Comparison of ENCODE assay signal across 8 cellular contexts in genomic region chr2:222862068-222862914, GRCh38. TPM values are rescaled to one million over a fixed set of nuclear protein-coding genes. Genes with fewer than 3 reads are reported as not detected.
DNase-seq lines count a peak whose midpoint lies in the region; ATAC-seq and TF ChIP-seq lines count a peak whose summit lies in the region.

No MANE protein-coding gene starts in this region.

- H3K27me3 ChIP-seq in BLaER1, result no peaks in the 10 kb centered on the region
- no peaks in the 10 kb centered on the region for H3K27me3 ChIP-seq in right atrium auricular region

- H3K9me3 Mint-ChIP-seq in type B pancreatic cell, result no peaks in the 10 kb centered on the region

- peaks cover 13% of the 10 kb centered on the region for H3K4me1 Mint-ChIP-seq in type B pancreatic cell (ENCODE audit: unreplicated experiment)

- TF ChIP-seq CTCF in HEK293 (tag by site-specific recombination; IDR thresholded peaks at IDR 0.05) (peak; percentile 15; the same call in 1 of the 2 replicates), VCaP (conservative IDR thresholded peaks at IDR 0.05) (peak; percentile 55), right atrium auricular region (IDR thresholded peaks at IDR 0.05) (peak in 1 of 2 donors; percentile 50), type B pancreatic cell (conservative IDR thresholded peaks at IDR 0.05) (no peak)

- peak; percentile 58 for ATAC-seq in sciatic nerve

- H3K4me3 Mint-ChIP-seq in type B pancreatic cell, result no peak overlapping the region

- no peaks in the 10 kb centered on the region for H3K27me3 Mint-ChIP-seq in type B pancreatic cell

- H3K27ac ChIP-seq in BLaER1 (peak overlapping the region; percentile 97), HEK293 (ENCODE audit: extremely low read depth, low read depth, low read length) (peak overlapping the region; percentile 96), VCaP (peak overlapping the region; percentile 94), right atrium auricular region (peak overlapping the region; percentile 95 to 98)

- H3K4me3 ChIP-seq in BLaER1 (peak overlapping the region; percentile 98), HEK293 (ENCODE audit: low read depth, low read length) (peak overlapping the region; percentile 83), right atrium auricular region (peak overlapping the region; percentile 82 to 90)

- POLR2A ChIA-PET in HEK293 (lab: Yijun Ruan, JAX), result interaction anchor here (0.5 to 2.6 kb wide), 9 partner anchors 9 to 178 kb away, joined by 3 to 19 read pairs (median 3); no protein-coding TSS in a partner anchor

- H3K9ac ChIP-seq in BLaER1, result peak overlapping the region; percentile 97

- H4K20me1 ChIP-seq in BLaER1, result peaks cover 61% of the 10 kb centered on the region

- H3K9me3 ChIP-seq in BLaER1, result no peaks in the 10 kb centered on the region
- H3K9me3 ChIP-seq in HEK293 (ENCODE audit: control insufficient read depth, insufficient read depth, low read depth, low read length), result no peaks in the 10 kb centered on the region
- no peaks in the 10 kb centered on the region for H3K9me3 ChIP-seq in right atrium auricular region

- DNase-seq in right atrium auricular region (ENCODE audit: low spot score) (no peak), sciatic nerve (ENCODE audit: low spot score) (no peak), type B pancreatic cell (ENCODE audit: extremely low spot score, unreplicated experiment) (no peak), LoVo (ENCODE audit: low spot score) (no peak), activated gamma-delta T cell treated with Interleukin-2 at 50 U/mL for 16 hours (no peak)

- CTCF ChIA-PET in HEK293 (lab: Yijun Ruan, JAX), result interaction anchor here (0.6 to 1.5 kb wide), 12 partner anchors 15 to 838 kb away, joined by 3 to 10 read pairs (median 4); no protein-coding TSS in a partner anchor

- intact Hi-C loops in sciatic nerve (cut with DNase I), result loop anchor here (5.0 kb wide), 1 partner anchor 150 kb away; no protein-coding TSS in a partner anchor

- no peaks in the 10 kb centered on the region for H3K36me3 Mint-ChIP-seq in type B pancreatic cell

- H3K27ac Mint-ChIP-seq in type B pancreatic cell, result no peak overlapping the region

- H3K36me3 ChIP-seq in BLaER1, result no peaks in the 10 kb centered on the region
- no peaks in the 10 kb centered on the region for H3K36me3 ChIP-seq in HEK293 (ENCODE audit: control insufficient read depth in 2 of 2, insufficient read depth in 1 of 2, low read length in 2 of 2)
- no peaks in the 10 kb centered on the region for H3K36me3 ChIP-seq in right atrium auricular region

- H3K4me1 ChIP-seq in BLaER1 (peaks cover 49% of the 10 kb centered on the region), HEK293 (ENCODE audit: control insufficient read depth, insufficient read depth, low read length) (peaks cover 29% of the 10 kb centered on the region), right atrium auricular region (peaks cover 0 to 55% of the 10 kb centered on the region in 2 donors)

- peak overlapping the region; percentile 95 for H3K4me2 ChIP-seq in BLaER1

TF ChIP-seq in HEK293, 187 proteins besides CTCF, POLR2A, EP300 and RAD21 (continues in another document):
- TF ChIP-seq ZNF202 (tag by site-specific recombination; IDR thresholded peaks at IDR 0.05; ENCODE audit: borderline replicate concordance), result no peak
- no peak for TF ChIP-seq ZNF629 (tag by site-specific recombination; IDR thresholded peaks at IDR 0.05)
- TF ChIP-seq ZNF558 (tag by site-specific recombination; IDR thresholded peaks at IDR 0.05), result no peak
- no peak for TF ChIP-seq ZNF184 (tag by site-specific recombination; IDR thresholded peaks at IDR 0.05)
- TF ChIP-seq, protein P1, sequence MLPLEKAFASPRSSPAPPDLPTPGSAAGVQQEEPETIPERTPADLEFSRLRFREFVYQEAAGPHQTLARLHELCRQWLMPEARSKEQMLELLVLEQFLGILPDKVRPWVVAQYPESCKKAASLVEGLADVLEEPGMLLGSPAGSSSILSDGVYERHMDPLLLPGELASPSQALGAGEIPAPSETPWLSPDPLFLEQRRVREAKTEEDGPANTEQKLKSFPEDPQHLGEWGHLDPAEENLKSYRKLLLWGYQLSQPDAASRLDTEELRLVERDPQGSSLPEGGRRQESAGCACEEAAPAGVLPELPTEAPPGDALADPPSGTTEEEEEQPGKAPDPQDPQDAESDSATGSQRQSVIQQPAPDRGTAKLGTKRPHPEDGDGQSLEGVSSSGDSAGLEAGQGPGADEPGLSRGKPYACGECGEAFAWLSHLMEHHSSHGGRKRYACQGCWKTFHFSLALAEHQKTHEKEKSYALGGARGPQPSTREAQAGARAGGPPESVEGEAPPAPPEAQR (tag by site-specific recombination; IDR thresholded peaks at IDR 0.05), result no peak
- TF ChIP-seq ZNF24 (tag by site-specific recombination; IDR thresholded peaks at IDR 0.05), result no peak
- TF ChIP-seq BCL11A (tag by site-specific recombination; IDR thresholded peaks at IDR 0.05; ENCODE audit: low read depth), result no peak
- 0 out of 2 replicates have a peak, but pooled peaks have one; percentile 2 for TF ChIP-seq ZNF654 (tag by site-specific recombination; IDR thresholded peaks at IDR 0.05; ENCODE audit: low read depth)
- no peak for TF ChIP-seq ZNF48 (tag by site-specific recombination; IDR thresholded peaks at IDR 0.05)
- peak; percentile 96 for TF ChIP-seq ZNF18 (tag by site-specific recombination; IDR thresholded peaks at IDR 0.05)
- no peak for TF ChIP-seq ZNF707 (tag by site-specific recombination; IDR thresholded peaks at IDR 0.05)
- no peak for TF ChIP-seq ZNF138 (tag by site-specific recombination; IDR thresholded peaks at IDR 0.05; ENCODE audit: borderline replicate concordance)
- no peak for TF ChIP-seq ZNF639 (tag by site-specific recombination; IDR thresholded peaks at IDR 0.05)
- TF ChIP-seq ZNF518A (tag by site-specific recombination; conservative IDR thresholded peaks at IDR 0.05; ENCODE audit: low read depth), result no peak
- no peak for TF ChIP-seq ZNF146 (tag by site-specific recombination; IDR thresholded peaks at IDR 0.05)
- TF ChIP-seq, protein P2, sequence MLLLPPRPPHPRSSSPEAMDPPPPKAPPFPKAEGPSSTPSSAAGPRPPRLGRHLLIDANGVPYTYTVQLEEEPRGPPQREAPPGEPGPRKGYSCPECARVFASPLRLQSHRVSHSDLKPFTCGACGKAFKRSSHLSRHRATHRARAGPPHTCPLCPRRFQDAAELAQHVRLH (tag by site-specific recombination; IDR thresholded peaks at IDR 0.05), result no peak
- TF ChIP-seq KLF16 (tag by site-specific recombination; IDR thresholded peaks at IDR 0.05), result no peak

RNA-seq across cellular contexts. Expression of gene ACSL3, which starts 1.5 kb away (rescaled TPM):
- total RNA-seq in right atrium auricular region (10 to 100 TPM; 29.0 to 35.7 TPM), sciatic nerve (70.5 TPM), type B pancreatic cell (ENCODE audit: low replicate concordance) (95.8 and 96.5 TPM in 2 replicates)
